ENCODE assay signal across 23 cellular contexts in genomic region chr6:148494226-148494625, GRCh38.
DNase-seq lines count a peak whose midpoint lies in the region; ATAC-seq and TF ChIP-seq lines count a peak whose summit lies in the region.
"Had no signal": no experiment of that assay in that cellular context is flagged by ENCODE, and none has a peak within 500 bp of the region (broad histone marks: within the 10 kb centered on the region; RNA-seq: fewer than 3 reads in every experiment).

No MANE protein-coding gene starts in this region.

- intact Hi-C loops in esophagus muscularis mucosa (cut with DNase I) (no loop called here), stomach (cut with DNase I; ENCODE audit: low total_unique reads) (no loop called here)

- TF ChIP-seq POLR2A in esophagus muscularis mucosa (IDR thresholded peaks at IDR 0.05; ENCODE audit: low read depth), result no peak
- no peak for TF ChIP-seq POLR2A in stomach (IDR thresholded peaks at IDR 0.05)

- TF ChIP-seq EP300 in esophagus muscularis mucosa (IDR thresholded peaks at IDR 0.05), result no peak
- no peak for TF ChIP-seq EP300 in stomach (IDR thresholded peaks at IDR 0.05)

- no peaks in the 10 kb centered on the region for H3K9me3 Mint-ChIP-seq in nephron progenitor cell
- no peaks in the 10 kb centered on the region for H3K9me3 Mint-ChIP-seq in activated CD8-positive, alpha-beta memory T cell treated with anti-CD3 and anti-CD28 coated beads, Interleukin-2, amount 10 ng/mL, durations not matched to agents 7 days and 5 days (ENCODE audit: low read depth)
- H3K9me3 Mint-ChIP-seq: activated B cell treated with CpG ODN at 0.5 μM for 24 hours; activated CD4-positive, alpha-beta memory T cell treated with anti-CD3 and anti-CD28 coated beads, Interleukin-2, amount 10 ng/mL, durations not matched to agents 7 days and 5 days; effector memory CD8-positive, alpha-beta T cell had no signal

- peaks cover 6% of the 10 kb centered on the region for H3K4me1 Mint-ChIP-seq in nephron progenitor cell
- no peaks in the 10 kb centered on the region for H3K4me1 Mint-ChIP-seq in activated CD8-positive, alpha-beta memory T cell treated with anti-CD3 and anti-CD28 coated beads, Interleukin-2, amount 10 ng/mL, durations not matched to agents 7 days and 5 days
- H3K4me1 Mint-ChIP-seq: activated B cell treated with CpG ODN at 0.5 μM for 24 hours; activated CD4-positive, alpha-beta memory T cell treated with anti-CD3 and anti-CD28 coated beads, Interleukin-2, amount 10 ng/mL, durations not matched to agents 7 days and 5 days; naive thymus-derived CD4-positive, alpha-beta T cell had no signal

- H3K36me3 Mint-ChIP-seq in nephron progenitor cell (ENCODE audit: low read depth), result peaks cover 52% of the 10 kb centered on the region
- no peaks in the 10 kb centered on the region for H3K36me3 Mint-ChIP-seq in activated CD8-positive, alpha-beta memory T cell treated with anti-CD3 and anti-CD28 coated beads, Interleukin-2, amount 10 ng/mL, durations not matched to agents 7 days and 5 days
- H3K36me3 Mint-ChIP-seq: naive thymus-derived CD4-positive, alpha-beta T cell had no signal

- ATAC-seq in activated CD8-positive, alpha-beta memory T cell treated with anti-CD3 and anti-CD28 coated beads, Interleukin-2, amount 10 ng/mL, durations not matched to agents 7 days and 5 days, result no peak
- ATAC-seq: A549; effector memory CD8-positive, alpha-beta T cell; naive thymus-derived CD4-positive, alpha-beta T cell; stimulated activated naive CD8-positive, alpha-beta T cell treated with anti-CD3 and anti-CD28 coated beads, Interleukin-15, Interleukin-2, amounts not matched to agents 100 U/mL and 50 U/mL, for 24 hours had no signal

- H3K4me3 Mint-ChIP-seq in nephron progenitor cell, result no peak overlapping the region
- no peak overlapping the region for H3K4me3 Mint-ChIP-seq in activated CD8-positive, alpha-beta memory T cell treated with anti-CD3 and anti-CD28 coated beads, Interleukin-2, amount 10 ng/mL, durations not matched to agents 7 days and 5 days
- H3K4me3 Mint-ChIP-seq: activated B cell treated with CpG ODN at 0.5 μM for 24 hours; activated CD4-positive, alpha-beta memory T cell treated with anti-CD3 and anti-CD28 coated beads, Interleukin-2, amount 10 ng/mL, durations not matched to agents 7 days and 5 days; effector memory CD8-positive, alpha-beta T cell; naive thymus-derived CD4-positive, alpha-beta T cell had no signal

- H3K27ac Mint-ChIP-seq in nephron progenitor cell, result no peak overlapping the region
- H3K27ac Mint-ChIP-seq in activated CD8-positive, alpha-beta memory T cell treated with anti-CD3 and anti-CD28 coated beads, Interleukin-2, amount 10 ng/mL, durations not matched to agents 7 days and 5 days, result no peak overlapping the region
- H3K27ac Mint-ChIP-seq: activated B cell treated with CpG ODN at 0.5 μM for 24 hours; activated CD4-positive, alpha-beta memory T cell treated with anti-CD3 and anti-CD28 coated beads, Interleukin-2, amount 10 ng/mL, durations not matched to agents 7 days and 5 days; effector memory CD8-positive, alpha-beta T cell; naive thymus-derived CD4-positive, alpha-beta T cell had no signal

- CTCF ChIA-PET in activated CD8-positive, alpha-beta memory T cell treated with anti-CD3 and anti-CD28 coated beads, Interleukin-2, amount 10 ng/mL, durations not matched to agents 7 days and 5 days (lab: Charles Lee), result no interaction called here

- H3K27ac ChIP-seq in esophagus muscularis mucosa (replicated peaks in 1 of 4), result peak overlapping the region; percentile 18 to 70 (median 60)
- peak overlapping the region; percentile 52 to 74 for H3K27ac ChIP-seq in right atrium auricular region
- peak overlapping the region in 3 of 5 donors; percentile 14 to 47 (median 40) for H3K27ac ChIP-seq in stomach
- H3K27ac ChIP-seq: A549 had no signal

- H3K9me3 ChIP-seq in esophagus muscularis mucosa, result no peaks in the 10 kb centered on the region
- H3K9me3 ChIP-seq in right atrium auricular region, result no peaks in the 10 kb centered on the region
- no peaks in the 10 kb centered on the region for H3K9me3 ChIP-seq in stomach
- H3K9me3 ChIP-seq: A549; BLaER1 treated with 17β-estradiol and CSF1 and Interleukin-3, amounts not matched to agents 10 nM and 100 nM had no signal

- H3K4me3 ChIP-seq in AG10803 (ENCODE audit: low read length) (no peak overlapping the region), esophagus muscularis mucosa (no peak overlapping the region), right atrium auricular region (no peak overlapping the region), stomach (no peak overlapping the region)
- H3K4me3 ChIP-seq: A549; BLaER1 treated with 17β-estradiol and CSF1 and Interleukin-3, amounts not matched to agents 10 nM and 100 nM had no signal

- H3K27me3 ChIP-seq in esophagus muscularis mucosa (no peaks in the 10 kb centered on the region), right atrium auricular region (no peaks in the 10 kb centered on the region), stomach (no peaks in the 10 kb centered on the region)
- H3K27me3 ChIP-seq: BLaER1 treated with 17β-estradiol and CSF1 and Interleukin-3, amounts not matched to agents 10 nM and 100 nM had no signal

- DNase-seq in AG10803 (ENCODE audit: low read depth), result peak; percentile 46
- no peak for DNase-seq in esophagus muscularis mucosa (ENCODE audit: extremely low spot score)
- no peak for DNase-seq in right atrium auricular region (ENCODE audit: low spot score)
- no peak for DNase-seq in stomach
- no peak for DNase-seq in nephron progenitor cell
- no peak for DNase-seq in kidney glomerular epithelial cell (lab: John Stamatoyannopoulos, UW)
- no peak for DNase-seq in NCI-H2171 (lab: John Stamatoyannopoulos, UW)
- DNase-seq in activated CD8-positive, alpha-beta memory T cell treated with anti-CD3 and anti-CD28 coated beads, Interleukin-2, amount 10 ng/mL, durations not matched to agents 7 days and 5 days, result no peak
- DNase-seq: activated B cell treated with CpG ODN at 0.5 μM for 24 hours; activated CD4-positive, alpha-beta memory T cell treated with anti-CD3 and anti-CD28 coated beads, Interleukin-2, amount 10 ng/mL, durations not matched to agents 7 days and 5 days; activated naive CD4-positive, alpha-beta T cell; activated T-cell treated with anti-CD3 and anti-CD28 coated beads, Interleukin-2, amount 50 U/mL, for 1 hour; anterior cingulate cortex; effector memory CD8-positive, alpha-beta T cell; kidney; naive thymus-derived CD4-positive, alpha-beta T cell; NCI-H1930; small intestine; stimulated activated CD4-positive, alpha-beta T cell treated with anti-CD3 and anti-CD28 coated beads, Interleukin-4, amount 100 ng/mL, for 1 hour; stimulated activated naive CD8-positive, alpha-beta T cell treated with anti-CD3 and anti-CD28 coated beads, Interleukin-15, Interleukin-2, amounts not matched to agents 100 U/mL and 50 U/mL, for 24 hours; T1000 had no signal

- WGBS in esophagus muscularis mucosa, result 75% methylated on average over 8 of the region's 8 CpGs
- 81 to 94% (median 86%) methylated on average over 8 of the region's 8 CpGs for WGBS in stomach, 5 donors

- H3K4me1 ChIP-seq in esophagus muscularis mucosa (peaks cover 4 to 30% (median 27%) of the 10 kb centered on the region in 4 donors), right atrium auricular region (peaks cover 0 to 52% of the 10 kb centered on the region in 2 donors), stomach (peaks cover 0 to 9% (median 2%) of the 10 kb centered on the region in 4 donors)
- H3K4me1 ChIP-seq: A549 had no signal

- peaks cover 0 to 6% (median 0%) of the 10 kb centered on the region in 4 donors for H3K36me3 ChIP-seq in esophagus muscularis mucosa
- H3K36me3 ChIP-seq in right atrium auricular region, result no peaks in the 10 kb centered on the region
- no peaks in the 10 kb centered on the region for H3K36me3 ChIP-seq in stomach
- H3K36me3 ChIP-seq: BLaER1 treated with 17β-estradiol and CSF1 and Interleukin-3, amounts not matched to agents 10 nM and 100 nM had no signal

- TF ChIP-seq CTCF in AG10803 (conservative IDR thresholded peaks at IDR 0.05; ENCODE audit: low read length) (no peak), esophagus muscularis mucosa (IDR thresholded peaks at IDR 0.05) (no peak), right atrium auricular region (IDR thresholded peaks at IDR 0.05) (no peak), stomach (IDR thresholded peaks at IDR 0.05) (no peak), nephron progenitor cell (IDR thresholded peaks at IDR 0.05) (no peak)

- no peaks in the 10 kb centered on the region for H3K27me3 Mint-ChIP-seq in nephron progenitor cell (ENCODE audit: low read depth, poor library complexity)
- peaks cover 13% of the 10 kb centered on the region for H3K27me3 Mint-ChIP-seq in activated CD8-positive, alpha-beta memory T cell treated with anti-CD3 and anti-CD28 coated beads, Interleukin-2, amount 10 ng/mL, durations not matched to agents 7 days and 5 days
